Comparison of ENCODE assay signal across 18 cellular contexts in the genomic region with DNA sequence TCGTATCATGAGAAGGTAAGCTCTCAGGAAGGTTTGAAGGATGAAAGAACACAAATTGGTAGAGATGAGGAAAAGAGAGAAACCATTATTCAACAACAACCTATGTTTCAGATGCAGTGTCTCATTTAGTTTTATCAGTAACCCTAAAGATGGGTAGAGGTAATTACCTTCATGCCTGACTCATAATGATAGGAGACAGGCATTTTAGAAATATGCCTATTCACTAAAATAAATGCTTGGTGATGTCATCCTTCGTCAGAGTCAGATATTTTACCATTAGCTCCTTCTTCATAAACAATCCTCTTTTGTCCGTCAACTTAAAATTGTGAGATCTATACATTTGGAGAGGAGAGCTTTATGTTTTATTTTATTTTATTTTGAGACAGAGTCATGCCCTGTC. TPM values are rescaled to one million over a fixed set of nuclear protein-coding genes. Genes with fewer than 3 reads are reported as not detected.
"Had no signal": no experiment of that assay in that cellular context is flagged by ENCODE, and none has a peak within 500 bp of the region (broad histone marks: within the 10 kb centered on the region; RNA-seq: fewer than 3 reads in every experiment).

No MANE protein-coding gene starts in this region.

- H3K27me3 ChIP-seq: ascending aorta, left lung, spleen, testis, vagina had no signal

- DNase-seq: activated CD4-positive, alpha-beta T cell treated with anti-CD3 and anti-CD28 coated beads for 1 hour; activated T-cell treated with anti-CD3 and anti-CD28 coated beads, Interleukin-2, amount 50 U/mL, for 1 hour; cortex of kidney; kidney glomerular epithelial cell; left lung; naive B cell; occipital lobe; spleen; stimulated activated CD4-positive, alpha-beta T cell treated with anti-CD3 and anti-CD28 coated beads, Interleukin-4, amount 100 ng/mL, for 1 hour; stimulated activated naive CD4-positive, alpha-beta T cell had no signal

- H3K4me3 ChIP-seq: ascending aorta, left lung, spleen, testis, vagina had no signal

- FAIRE-seq: bronchial epithelial cell had no signal

- ATAC-seq: activated naive CD4-positive, alpha-beta T cell treated with anti-CD3 and anti-CD28 coated beads, Interleukin-2, amount 50 U/mL, for 72 hours; activated T-helper 17 cell treated with anti-CD3 and anti-CD28 coated beads, Interleukin-2, amount 50 U/mL, for 72 hours; left lung had no signal

- H3K27ac ChIP-seq: ascending aorta, epithelial cell of prostate, left lung, vagina had no signal

- H3K9me3 ChIP-seq: ascending aorta, left lung, spleen, testis, vagina had no signal

- H3K36me3 ChIP-seq: ascending aorta, left lung, spleen, vagina had no signal

- H3K4me1 ChIP-seq: ascending aorta, left lung, vagina had no signal

RNA-seq across cellular contexts. Expression of a gene that starts 21.5 kb away (rescaled TPM):
- total RNA-seq: T-helper 2 cell treated with Interferon-gamma antibody and Interleukin-4, amounts not matched to agents 100 ng/mL and 5 ng/mL, for 36 hours had no signal
